ENCODE assay signal across 1 cellular context in the genomic region with DNA sequence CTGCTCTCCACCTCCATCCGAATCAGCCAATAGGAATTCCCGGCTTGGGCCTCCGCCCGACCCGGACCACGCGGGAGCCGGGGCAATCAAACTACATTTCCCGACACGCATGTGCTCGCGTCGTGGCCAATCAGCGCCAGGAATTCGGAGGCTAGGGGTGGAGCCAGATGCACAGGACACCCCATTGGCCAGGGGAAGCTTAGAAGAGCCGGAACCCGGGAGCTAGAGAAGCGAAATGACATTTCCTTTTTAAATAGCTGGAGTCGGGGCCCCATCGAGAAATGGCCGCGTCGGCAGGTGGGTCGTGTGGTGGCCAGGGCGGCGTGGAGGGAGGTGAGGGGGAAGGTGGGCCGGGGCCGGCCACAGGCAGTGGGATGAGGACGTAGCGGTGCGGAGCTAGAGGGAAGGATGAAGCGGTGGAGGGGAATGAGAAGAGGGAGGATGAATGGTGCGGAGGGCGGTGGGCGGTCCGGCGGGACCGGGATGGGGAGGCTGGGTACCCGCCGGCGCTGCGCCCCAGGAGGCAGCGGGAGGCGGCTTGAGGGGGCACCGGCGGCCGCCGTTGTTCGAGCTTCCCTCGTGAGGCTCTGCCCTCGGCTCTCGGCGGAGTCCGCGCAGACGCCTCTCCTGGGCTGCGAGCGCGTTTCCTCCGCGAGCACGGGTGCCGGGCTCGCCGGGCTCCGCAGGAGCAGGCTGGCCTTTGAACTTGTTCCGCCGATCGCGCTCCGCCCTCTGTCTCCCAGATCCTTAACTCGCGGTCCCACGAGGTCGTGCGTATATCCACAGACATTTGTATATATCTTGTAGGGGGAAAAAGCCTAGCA.
TF ChIP-seq lines count a peak whose summit lies in the region.

A gene with protein sequence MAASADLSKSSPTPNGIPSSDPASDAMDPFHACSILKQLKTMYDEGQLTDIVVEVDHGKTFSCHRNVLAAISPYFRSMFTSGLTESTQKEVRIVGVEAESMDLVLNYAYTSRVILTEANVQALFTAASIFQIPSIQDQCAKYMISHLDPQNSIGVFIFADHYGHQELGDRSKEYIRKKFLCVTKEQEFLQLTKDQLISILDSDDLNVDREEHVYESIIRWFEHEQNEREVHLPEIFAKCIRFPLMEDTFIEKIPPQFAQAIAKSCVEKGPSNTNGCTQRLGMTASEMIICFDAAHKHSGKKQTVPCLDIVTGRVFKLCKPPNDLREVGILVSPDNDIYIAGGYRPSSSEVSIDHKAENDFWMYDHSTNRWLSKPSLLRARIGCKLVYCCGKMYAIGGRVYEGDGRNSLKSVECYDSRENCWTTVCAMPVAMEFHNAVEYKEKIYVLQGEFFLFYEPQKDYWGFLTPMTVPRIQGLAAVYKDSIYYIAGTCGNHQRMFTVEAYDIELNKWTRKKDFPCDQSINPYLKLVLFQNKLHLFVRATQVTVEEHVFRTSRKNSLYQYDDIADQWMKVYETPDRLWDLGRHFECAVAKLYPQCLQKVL (plus strand): TSS at position 233 of the 824 bp plus-strand sequence. CDS start 49 bp downstream, at position 282.

TF ChIP-seq in H1, 55 proteins besides CTCF, POLR2A, EP300 and RAD21 (continued from another document):
- no peak for TF ChIP-seq RXRA (IDR thresholded peaks at IDR 0.05; ENCODE audit: insufficient read depth, low read depth, low read length)
- TF ChIP-seq RNF2 (IDR thresholded peaks at IDR 0.05; ENCODE audit: borderline replicate concordance, low read depth, low read length, missing control alignments, poor library complexity, severe bottlenecking): no peak
- TF ChIP-seq SUZ12 (IDR thresholded peaks at IDR 0.05; ENCODE audit: low read length): no peak
- no peak for TF ChIP-seq HDAC6 (IDR thresholded peaks at IDR 0.05; ENCODE audit: low read depth, low read length)
TF ChIP-seq in H1: peak in this region for 14.
